ENCODE assay signal across 25 cellular contexts in the genomic region with DNA sequence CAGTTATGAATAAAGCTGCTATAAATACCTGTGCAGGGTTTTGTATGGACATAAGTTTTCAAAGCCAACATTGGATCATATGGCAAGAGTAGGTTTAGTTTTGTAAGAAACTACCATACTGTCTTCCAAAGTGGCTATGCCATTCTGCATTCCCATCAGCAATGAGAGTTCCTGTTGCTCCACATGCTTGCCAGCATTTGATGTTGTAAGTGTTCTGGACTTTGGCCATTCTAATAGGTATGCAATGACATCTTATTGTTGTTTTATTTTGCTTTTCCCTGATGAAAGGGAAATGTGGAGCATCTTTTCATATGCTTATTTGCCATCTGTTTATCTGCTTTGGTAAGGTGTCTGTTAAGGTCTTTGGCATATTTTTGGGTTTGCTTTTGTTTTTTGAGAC.
"Had no signal": no experiment of that assay in that cellular context is flagged by ENCODE, and none has a peak within 500 bp of the region (broad histone marks: within the 10 kb centered on the region; RNA-seq: fewer than 3 reads in every experiment).

No MANE protein-coding gene starts in this region.

- H3K27me3 ChIP-seq: neural progenitor cell, ovary, right lobe of liver, sigmoid colon, stomach, suprapubic skin, testis, tibial artery, transverse colon, upper lobe of right lung, uterus had no signal

- H3K36me3 ChIP-seq: neural progenitor cell, ovary, right lobe of liver, sigmoid colon, stomach, suprapubic skin, tibial artery, transverse colon, upper lobe of right lung, uterus had no signal

- H3K4me3 ChIP-seq: neural progenitor cell, ovary, psoas muscle, right lobe of liver, sigmoid colon, stomach, suprapubic skin, testis, tibial artery, transverse colon, upper lobe of right lung, uterus had no signal

- H3K27ac ChIP-seq: neural progenitor cell, ovary, parathyroid adenoma, psoas muscle, right lobe of liver, sigmoid colon, stomach, suprapubic skin, testis, tibial artery, transverse colon, upper lobe of right lung, uterus had no signal

- ATAC-seq: natural killer cell; psoas muscle; right cardiac atrium; stimulated activated effector memory CD8-positive, alpha-beta T cell treated with anti-CD3 and anti-CD28 coated beads, Interleukin-12 subunit alpha, Interleukin-12 subunit beta, amount 100 ng/mL, for 72 hours; stimulated activated naive B cell treated with anti-CD40 and anti-IgM and Interleukin-4, amounts not matched to agents 10 μg/mL and 1 μg/mL and 100 μg/mL, for 72 hours; upper lobe of right lung had no signal

- H3K4me1 ChIP-seq: neural progenitor cell, parathyroid adenoma, psoas muscle, right lobe of liver, sigmoid colon, stomach, suprapubic skin, tibial artery, transverse colon, upper lobe of right lung, uterus had no signal

- H3K9me3 ChIP-seq: ovary, psoas muscle, right lobe of liver, sigmoid colon, stomach, suprapubic skin, testis, tibial artery, transverse colon, upper lobe of right lung, uterus had no signal

- H3K9ac ChIP-seq: neural progenitor cell, parathyroid adenoma had no signal

- DNase-seq: natural killer cell; occipital lobe; ovary; posterior cingulate gyrus; psoas muscle; right cardiac atrium; right lobe of liver; sigmoid colon; small intestine; stimulated activated CD4-positive, alpha-beta T cell treated with anti-CD3 and anti-CD28 coated beads, Interleukin-15, amount 100 ng/mL, for 24 hours; stimulated activated CD4-positive, alpha-beta T cell treated with anti-CD3 and anti-CD28 coated beads, Interleukin-2, amount 100 ng/mL, for 24 hours; stimulated activated CD4-positive, alpha-beta T cell treated with anti-CD3 and anti-CD28 coated beads, Interleukin-2, amount 100 ng/mL, for 48 hours; stimulated activated CD4-positive, alpha-beta T cell treated with anti-CD3 and anti-CD28 coated beads, Interleukin-4, amount 100 ng/mL, for 24 hours; stimulated activated naive B cell treated with anti-CD40 and anti-IgM and Interleukin-4, amounts not matched to agents 10 μg/mL and 1 μg/mL and 100 μg/mL, for 72 hours; stimulated activated naive CD4-positive, alpha-beta T cell treated with Interleukin-2 at 50 U/mL for 16 hours; stomach; testis; tibial artery; transverse colon; upper lobe of right lung; uterus had no signal
